In the genomic region with DNA sequence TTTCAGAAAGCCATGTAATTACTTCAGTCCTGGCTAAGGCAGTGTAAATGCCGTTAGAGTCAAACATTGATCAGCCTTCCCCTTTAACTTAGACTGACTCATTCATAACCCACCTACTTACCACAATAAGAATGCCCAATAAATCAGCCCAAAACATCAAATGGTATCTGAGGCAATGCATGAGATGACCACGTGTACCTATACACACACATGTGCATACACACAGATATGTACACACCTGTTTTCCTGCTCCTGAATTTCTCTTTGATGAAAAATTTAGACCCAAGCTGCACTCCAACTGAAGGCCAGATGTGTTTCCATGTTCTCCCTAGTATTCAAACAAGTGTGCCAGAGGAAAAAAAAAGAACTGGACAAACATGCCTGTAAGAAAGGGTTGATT, we compare ENCODE assay signal across 37 cellular contexts. TPM values are rescaled to one million over a fixed set of nuclear protein-coding genes. Genes with fewer than 3 reads are reported as not detected.
"Had no signal": no experiment of that assay in that cellular context is flagged by ENCODE, and none has a peak within 500 bp of the region (broad histone marks: within the 10 kb centered on the region; RNA-seq: fewer than 3 reads in every experiment).

No MANE protein-coding gene starts in this region.

- H3K4me3 ChIP-seq: MG63 had no signal

- H3K27me3 ChIP-seq: MG63 had no signal

- DNase-seq: Karpas-422, Kasumi-1, MG63, MM.1S, MV-4-11, NCI-H1048, NCI-H1092, NCI-H1092 treated with DMSO at 0.1 percent for 48 hours, NCI-H1105, NCI-H1105 treated with DMSO at 0.1 percent for 48 hours, NCI-H1417, NCI-H1417 treated with DMSO at 0.1 percent for 48 hours, NCI-H1436, NCI-H1436 treated with DMSO at 0.1 percent for 48 hours, NCI-H146, NCI-H1694, NCI-H1694 treated with DMSO at 0.1 percent for 48 hours, NCI-H187, NCI-H187 treated with DMSO at 0.1 percent for 48 hours, NCI-H1930, NCI-H2029, NCI-H2029 treated with DMSO at 0.1 percent for 48 hours, NCI-H2081, NCI-H2081 treated with DMSO at 0.1 percent for 48 hours, NCI-H2107, NCI-H2171, NCI-H2171 treated with DMSO at 0.1 percent for 48 hours, NCI-H2227 treated with DMSO at 0.1 percent for 48 hours, NCI-H226, NCI-H345, NCI-H446, NCI-H446 treated with DMSO at 0.1 percent for 48 hours, NCI-H510A, NCI-H510A treated with DMSO at 0.1 percent for 48 hours, NCI-H524, NCI-H524 treated with DMSO at 0.1 percent for 48 hours had no signal

RNA-seq across cellular contexts. Expression of gene PDE1C, which starts 30.3 kb away (rescaled TPM):
- total RNA-seq: LHCN-M2 had no signal
